8 cellular contexts compared by ENCODE assay signal in genomic region chr1:172818841-172819527, GRCh38.
DNase-seq lines count a peak whose midpoint lies in the region; ATAC-seq and TF ChIP-seq lines count a peak whose summit lies in the region.

No MANE protein-coding gene starts in this region.

- H3K36me3 ChIP-seq in thyroid gland, result no peaks in the 10 kb centered on the region

- CTCF ChIA-PET in Calu3 (lab: Charles Lee), result interaction anchor here (0.6 kb wide), 1 partner anchor 1334 kb away, joined by 3 read pairs; no protein-coding TSS in a partner anchor

- H3K27ac ChIP-seq in thyroid gland (no peak overlapping the region), dorsolateral prefrontal cortex (no peak overlapping the region)

- no peak overlapping the region for H3K4me3 ChIP-seq in thyroid gland (replicated peaks in 1 of 3)
- H3K4me3 ChIP-seq in dorsolateral prefrontal cortex, result no peak overlapping the region

- DNase-seq in NOMO-1 treated with dmso at 0.1 percent for 144 hours (lab: John Stamatoyannopoulos, UW; ENCODE audit: unreplicated experiment) (peak; percentile 35), Calu3 (no peak), thyroid gland (no peak), dorsolateral prefrontal cortex (no peak)
- DNase-seq in stimulated activated CD8-positive, alpha-beta memory T cell treated with anti-CD3 and anti-CD28 coated beads, Interleukin-7, amount 100 ng/mL, for 4 hours (ENCODE audit: low read depth in 2 of 2), result peak; percentile 14 to 24

- H3K9me3 Mint-ChIP-seq in dendritic cell treated with granulocyte-macrophage colony-stimulating factor and Interleukin-4, amounts not matched to agents 40 ng/mL and 50 ng/mL, for 4 days, result peaks cover 9% of the 10 kb centered on the region
- peaks cover 3% of the 10 kb centered on the region for H3K9me3 Mint-ChIP-seq in Calu3 (ENCODE audit: low read depth, unreplicated experiment)

- TF ChIP-seq CTCF in Calu3 (IDR thresholded peaks at IDR 0.05; ENCODE audit: unreplicated experiment) (no peak), thyroid gland (IDR thresholded peaks at IDR 0.05) (no peak), dorsolateral prefrontal cortex (IDR thresholded peaks at IDR 0.05 in 54 of 56, conservative IDR thresholded peaks at IDR 0.05 in 2 of 56; ENCODE audit: low read depth in 1 of 56, partially characterized antibody in 56 of 56) (no peak)

- no TSS peak for BruUV-seq in Calu3 (replicated peaks; lab: Mats Ljungman, UMichigan)

- peak; percentile 93 for ATAC-seq in GM18517 (IDR thresholded peaks at IDR 0.05; ENCODE audit: unreplicated experiment)
- ATAC-seq in HG02610 (IDR thresholded peaks at IDR 0.05; ENCODE audit: unreplicated experiment), result peak; percentile 94

- no peaks in the 10 kb centered on the region for H3K9me3 ChIP-seq in thyroid gland

- H3K4me1 Mint-ChIP-seq in dendritic cell treated with granulocyte-macrophage colony-stimulating factor and Interleukin-4, amounts not matched to agents 40 ng/mL and 50 ng/mL, for 4 days (ENCODE audit: low read depth), result peaks cover 25% of the 10 kb centered on the region
- H3K4me1 Mint-ChIP-seq in Calu3 (ENCODE audit: low read depth, unreplicated experiment), result peaks cover 6% of the 10 kb centered on the region

- H3K27me3 Mint-ChIP-seq in dendritic cell treated with granulocyte-macrophage colony-stimulating factor and Interleukin-4, amounts not matched to agents 40 ng/mL and 50 ng/mL, for 4 days, result peaks cover 3% of the 10 kb centered on the region
- no peaks in the 10 kb centered on the region for H3K27me3 Mint-ChIP-seq in Calu3 (ENCODE audit: unreplicated experiment)

- no peaks in the 10 kb centered on the region for H3K27me3 ChIP-seq in thyroid gland
- no peaks in the 10 kb centered on the region for H3K27me3 ChIP-seq in dorsolateral prefrontal cortex

- peak overlapping the region; percentile 30 for H3K27ac Mint-ChIP-seq in dendritic cell treated with granulocyte-macrophage colony-stimulating factor and Interleukin-4, amounts not matched to agents 40 ng/mL and 50 ng/mL, for 4 days
- no peak overlapping the region for H3K27ac Mint-ChIP-seq in Calu3 (ENCODE audit: unreplicated experiment)

- no peaks in the 10 kb centered on the region for H3K4me1 ChIP-seq in thyroid gland

- H3K4me3 Mint-ChIP-seq in dendritic cell treated with granulocyte-macrophage colony-stimulating factor and Interleukin-4, amounts not matched to agents 40 ng/mL and 50 ng/mL, for 4 days, result no peak overlapping the region
- H3K4me3 Mint-ChIP-seq in Calu3 (ENCODE audit: low read depth, unreplicated experiment), result no peak overlapping the region

- H3K36me3 Mint-ChIP-seq in dendritic cell treated with granulocyte-macrophage colony-stimulating factor and Interleukin-4, amounts not matched to agents 40 ng/mL and 50 ng/mL, for 4 days (ENCODE audit: low read depth), result no peaks in the 10 kb centered on the region
- no peaks in the 10 kb centered on the region for H3K36me3 Mint-ChIP-seq in Calu3 (ENCODE audit: insufficient read depth, unreplicated experiment)

- TF ChIP-seq POLR2A in thyroid gland (IDR thresholded peaks at IDR 0.05), result no peak

- 58 to 77% methylated on average over 6 of the region's 6 CpGs for WGBS in thyroid gland, 2 donors

- intact Hi-C loops in dendritic cell treated with granulocyte-macrophage colony-stimulating factor and Interleukin-4, amounts not matched to agents 40 ng/mL and 50 ng/mL, for 4 days (cut with micrococcal nuclease), result loop anchor here (2.0 kb wide), 1 partner anchor 72 kb away; no protein-coding TSS in a partner anchor
- intact Hi-C loops in Calu3 (cut with micrococcal nuclease; ENCODE audit: unreplicated experiment), result no loop called here
- intact Hi-C loops in thyroid gland (cut with DNase I), result no loop called here
- intact Hi-C loops in dorsolateral prefrontal cortex (cut with DNase I), result no loop called here

Comparison
In these comparisons a context has a peak if more than half of its experiments do, and no peak if none do; other contexts are left out.
1. DNase-seq: peak in NOMO-1 treated with dmso at 0.1 percent for 144 hours (single experiment) and stimulated activated CD8-positive, alpha-beta memory T cell treated with anti-CD3 and anti-CD28 coated beads, Interleukin-7, amount 100 ng/mL, for 4 hours (2 of 2); none in Calu3 (single experiment), thyroid gland (0 of 2) and dorsolateral prefrontal cortex (0 of 10).